Comparison of ENCODE assay signal across 8 cellular contexts in the genomic region with DNA sequence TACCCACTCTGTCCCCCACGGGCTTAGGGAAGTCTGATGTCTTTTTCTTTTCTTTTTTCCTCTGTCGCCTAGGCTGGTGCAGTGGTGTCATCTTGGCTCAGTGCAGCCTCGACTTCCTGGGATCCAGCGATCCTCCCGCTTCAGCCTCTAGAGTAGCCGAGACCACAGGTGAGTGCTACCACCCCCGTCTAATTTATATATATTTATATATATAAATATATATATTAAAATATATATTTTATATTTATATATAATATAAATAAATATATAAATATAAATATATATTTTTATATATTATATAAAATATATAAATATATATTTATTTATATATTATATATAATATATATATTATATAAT. TPM values are rescaled to one million over a fixed set of nuclear protein-coding genes. Genes with fewer than 3 reads are reported as not detected.
DNase-seq lines count a peak whose midpoint lies in the region; TF ChIP-seq lines count a peak whose summit lies in the region.

No MANE protein-coding gene starts in this region.

- no peak overlapping the region for H4K12ac ChIP-seq in trophoblast cell (ENCODE audit: low read depth, low read length)

- H3K4me3 ChIP-seq in Peyer's patch: peak overlapping the region; percentile 51 to 66 (median 61)
- peak overlapping the region; percentile 66 to 75 for H3K4me3 ChIP-seq in esophagus (ENCODE audit: low read depth in 1 of 2, low read length in 2 of 2)
- peak overlapping the region; percentile 55 for H3K4me3 ChIP-seq in trophoblast cell (ENCODE audit: low read depth, low read length)

- H3K79me1 ChIP-seq in trophoblast cell (ENCODE audit: low read length): peaks cover 5% of the 10 kb centered on the region

- no peak overlapping the region for H3K18ac ChIP-seq in trophoblast cell (ENCODE audit: low read length)

- no peaks in the 10 kb centered on the region for H3K9me3 ChIP-seq in ES-I3 (ENCODE audit: control insufficient read depth, insufficient read depth, low read length)
- H3K9me3 ChIP-seq in Peyer's patch: no peaks in the 10 kb centered on the region
- H3K9me3 ChIP-seq in esophagus (ENCODE audit: control insufficient read depth in 2 of 2, insufficient read depth in 1 of 2, low read depth in 1 of 2, low read length in 1 of 2): peaks cover 0 to 4% of the 10 kb centered on the region in 2 donors
- no peaks in the 10 kb centered on the region for H3K9me3 ChIP-seq in trophoblast cell (ENCODE audit: insufficient read depth, low read depth, low read length)

- no peak overlapping the region for H4K8ac ChIP-seq in trophoblast cell (ENCODE audit: low read depth, low read length)

- DNase-seq in Peyer's patch (no peak), trophoblast cell (no peak), NCI-H345 (lab: John Stamatoyannopoulos, UW) (no peak), cerebellar cortex (ENCODE audit: low spot score) (no peak), midbrain (lab: John Stamatoyannopoulos, UW) (no peak), GM19238 (ENCODE audit: insufficient read length, low spot score) (no peak)

- 11 to 12% methylated on average over 7 of the region's 7 CpGs for WGBS in esophagus, 2 donors
- no CpG with 5 or more reads among the region's 7 CpGs for WGBS in trophoblast cell (ENCODE audit: extremely low coverage, insufficient coverage, insufficient read length)

- no peak overlapping the region for H2BK120ac ChIP-seq in trophoblast cell (ENCODE audit: insufficient read depth, low read length, poor library complexity)

- no peak overlapping the region for H3K23ac ChIP-seq in trophoblast cell (ENCODE audit: low read length)

- no peak overlapping the region for H3K4ac ChIP-seq in trophoblast cell (ENCODE audit: low read depth, low read length)

- TF ChIP-seq CTCF in Peyer's patch (IDR thresholded peaks at IDR 0.05): no peak

- H2BK5ac ChIP-seq in trophoblast cell (ENCODE audit: low read depth, low read length, poor library complexity): no peak overlapping the region

- no peak overlapping the region for H2BK12ac ChIP-seq in trophoblast cell (ENCODE audit: low read length)

- no peaks in the 10 kb centered on the region for H3K36me3 ChIP-seq in ES-I3 (ENCODE audit: insufficient read depth, low read length)
- H3K36me3 ChIP-seq in Peyer's patch: no peaks in the 10 kb centered on the region
- H3K36me3 ChIP-seq in esophagus (ENCODE audit: control insufficient read depth in 2 of 2, insufficient read depth in 2 of 2, low read length in 1 of 2): peaks cover 0 to 2% of the 10 kb centered on the region in 2 donors
- no peaks in the 10 kb centered on the region for H3K36me3 ChIP-seq in trophoblast cell (ENCODE audit: control insufficient read depth in 1 of 2, insufficient read depth in 2 of 2, low read length in 2 of 2)

- peak overlapping the region; percentile 85 for H3K4me2 ChIP-seq in trophoblast cell (ENCODE audit: low read length)

- H3K27ac ChIP-seq in Peyer's patch (peak overlapping the region; percentile 89 to 96 (median 94)), esophagus (ENCODE audit: low read depth in 2 of 2, low read length in 1 of 2) (peak overlapping the region; percentile 85 to 94), trophoblast cell (ENCODE audit: low read depth, low read length) (no peak overlapping the region)

- H3K4me1 ChIP-seq in ES-I3 (ENCODE audit: insufficient read depth, low read length) (0 out of 2 replicates have a peak, but pooled peaks cover 3% of the 10 kb centered on the region), Peyer's patch (peaks cover 0 to 9% (median 0%) of the 10 kb centered on the region in 4 donors), esophagus (ENCODE audit: control insufficient read depth in 2 of 2, insufficient read depth in 2 of 2, low read length in 1 of 2) (peaks cover 0 to 2% of the 10 kb centered on the region in 2 donors), trophoblast cell (ENCODE audit: control insufficient read depth in 1 of 2, insufficient read depth in 2 of 2, low read length in 2 of 2) (peaks cover 17 to 25% of the 10 kb centered on the region in 2 experiments)

- H3K79me2 ChIP-seq in trophoblast cell (ENCODE audit: control insufficient read depth, insufficient read depth, low read length, poor library complexity): no peaks in the 10 kb centered on the region

- no peak overlapping the region for H4K91ac ChIP-seq in trophoblast cell (ENCODE audit: low read depth, low read length)

- H2AK5ac ChIP-seq in trophoblast cell (ENCODE audit: low read length): no peak overlapping the region

- H3K9ac ChIP-seq in ES-I3 (ENCODE audit: low read depth, low read length) (peak overlapping the region; percentile 63; the same call in 1 of the 2 replicates), trophoblast cell (ENCODE audit: low read length) (no peak overlapping the region)

- no peaks in the 10 kb centered on the region for H3K27me3 ChIP-seq in Peyer's patch
- no peaks in the 10 kb centered on the region for H3K27me3 ChIP-seq in esophagus (ENCODE audit: control insufficient read depth in 1 of 2, insufficient read depth in 2 of 2, low read length in 2 of 2)
- H3K27me3 ChIP-seq in trophoblast cell (ENCODE audit: insufficient read depth, low read length): peaks cover 46% of the 10 kb centered on the region

- no peak for TF ChIP-seq POLR2A in Peyer's patch (IDR thresholded peaks at IDR 0.05)

- H2AFZ ChIP-seq in trophoblast cell (ENCODE audit: insufficient read depth, low read length, poor library complexity): no peak overlapping the region

- no peak overlapping the region for H3K14ac ChIP-seq in trophoblast cell (ENCODE audit: low read length)

RNA-seq across cellular contexts. Expression of a gene that starts 3.3 kb away (rescaled TPM):
- 10 to 100 TPM in 1 of 4 donors, 1 to 10 TPM in 3; 3.9 to 18.2 (median 5.8) TPM for total RNA-seq in Peyer's patch
- polyA plus RNA-seq in esophagus: 1 to 10 TPM; 2.3 to 2.4 TPM
- 0.06 and 0.07 TPM in 2 replicates for polyA plus RNA-seq in trophoblast cell (2013)
